ENCODE assay signal across 17 cellular contexts in the genomic region with DNA sequence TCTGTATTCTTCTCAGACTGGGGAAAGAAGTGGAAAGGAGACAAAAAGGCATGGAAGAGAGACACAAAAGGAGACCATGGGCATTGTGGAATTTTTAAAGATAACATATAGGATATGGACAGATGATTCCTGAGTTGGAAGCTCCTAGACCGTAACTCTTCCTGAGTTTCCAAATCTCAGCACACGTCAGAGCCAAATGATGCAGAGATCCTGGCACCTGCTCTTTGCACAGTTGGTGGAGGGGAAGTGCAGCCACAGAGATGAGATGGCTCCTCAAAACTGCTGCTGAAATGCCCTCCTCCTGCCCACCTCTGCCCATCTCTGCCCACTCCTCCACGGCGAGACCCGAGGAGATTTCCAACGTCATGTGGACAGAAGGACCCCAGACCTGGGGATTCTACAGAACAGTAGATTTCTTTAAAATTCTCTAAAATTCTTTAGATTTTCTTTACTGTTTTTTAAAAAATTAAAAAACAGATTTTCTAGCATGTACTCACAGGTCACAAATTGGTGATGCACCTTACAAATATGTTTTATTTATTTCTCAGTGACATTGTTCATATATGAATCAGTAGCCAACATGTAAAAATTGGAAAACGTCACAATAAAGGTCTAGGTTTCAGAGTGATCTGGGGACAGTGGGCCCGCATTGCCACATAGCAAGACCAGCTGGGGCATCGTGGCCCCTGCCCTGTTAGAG. TPM values are rescaled to one million over a fixed set of nuclear protein-coding genes. Genes with fewer than 3 reads are reported as not detected.
A peak's percentile ranks its signal among the peaks of the same experiment; 100 is the strongest.
DNase-seq lines count a peak whose midpoint lies in the region; ATAC-seq, FAIRE-seq and TF ChIP-seq lines count a peak whose summit lies in the region.
"Had no signal": no experiment of that assay in that cellular context is flagged by ENCODE, and none has a peak within 500 bp of the region (broad histone marks: within the 10 kb centered on the region; RNA-seq: fewer than 3 reads in every experiment).

No MANE protein-coding gene starts in this region.

- H2BK5ac ChIP-seq in IMR-90 (ENCODE audit: low read depth, low read length, poor library complexity, severe bottlenecking): peak overlapping the region; percentile 52
- no peak overlapping the region for H2BK5ac ChIP-seq in H9 (ENCODE audit: insufficient read length, low read length)

- H3K27me3 Mint-ChIP-seq in H9 (ENCODE audit: low read depth): peaks cover 35% of the 10 kb centered on the region
- H3K27me3 Mint-ChIP-seq in CD8-positive, alpha-beta T cell (ENCODE audit: low read depth): peaks cover 10% of the 10 kb centered on the region
- H3K27me3 Mint-ChIP-seq in activated T-cell treated with anti-CD3 and anti-CD28 coated beads, Interleukin-2, amount 50 U/mL, for 4 hours (ENCODE audit: low read depth): peaks cover 8% of the 10 kb centered on the region

- intact Hi-C loops in IMR-90 (cut with micrococcal nuclease): no loop called here
- intact Hi-C loops in CD8-positive, alpha-beta T cell (cut with DNase I, micrococcal nuclease): no loop called here

- H3K4ac ChIP-seq in IMR-90 (ENCODE audit: low read depth, low read length) (peak overlapping the region; percentile 86), H9 (ENCODE audit: low read depth, low read length) (no peak overlapping the region)

- no peaks in the 10 kb centered on the region for H3K27me3 ChIP-seq in BLaER1
- no peaks in the 10 kb centered on the region for H3K27me3 ChIP-seq in IMR-90 (ENCODE audit: control insufficient read depth, insufficient read depth, low read length)
- H3K27me3 ChIP-seq in adipocyte (replicated peaks; ENCODE audit: control insufficient read depth, insufficient read depth, low read length): peaks cover 17% of the 10 kb centered on the region
- no peaks in the 10 kb centered on the region; the same call in 1 of the 2 replicates for H3K27me3 ChIP-seq in H9 (ENCODE audit: insufficient read depth, low read length)
- H3K27me3 ChIP-seq in CD8-positive, alpha-beta T cell (ENCODE audit: insufficient read depth, low read length): no peaks in the 10 kb centered on the region

- WGBS in IMR-90 (ENCODE audit: extremely low coverage in 2 of 2, insufficient read length in 1 of 2), 2 experiments: 80% methylated on average over 2 of the region's 9 CpGs; no CpG with 5 or more reads in 1 of the 2 experiments
- WGBS in H9 (ENCODE audit: extremely low coverage, insufficient read length, low lambda C conversion rate): no CpG with 5 or more reads among the region's 9 CpGs

- H3K23me2 ChIP-seq in H9 (ENCODE audit: insufficient read length, low read depth, low read length, poor library complexity, severe bottlenecking): no peaks in the 10 kb centered on the region

- 0 out of 3 replicates have a peak overlapping the region, but pooled peaks have one; percentile 33 for H2BK15ac ChIP-seq in IMR-90 (ENCODE audit: low read depth, low read length)
- H2BK15ac ChIP-seq in H9 (ENCODE audit: low read depth, low read length): no peak overlapping the region

- no peak overlapping the region for H4K8ac ChIP-seq in IMR-90 (ENCODE audit: low read depth in 2 of 2, low read length in 2 of 2)
- H4K8ac ChIP-seq in H9 (replicated peaks; ENCODE audit: insufficient read length, low read depth, low read length): no peak overlapping the region

- POLR2A ChIA-PET in IMR-90 (lab: Charles Lee; ENCODE audit: unreplicated experiment): no interaction called here
- POLR2A ChIA-PET in CD8-positive, alpha-beta T cell (lab: Charles Lee): no interaction called here

- H2AK5ac ChIP-seq in IMR-90 (ENCODE audit: low read depth, low read length) (peak overlapping the region; percentile 50; the same call in 1 of the 2 replicates), H9 (ENCODE audit: insufficient read length, low read length) (no peak overlapping the region)

- TF ChIP-seq RAD21 in IMR-90 (IDR thresholded peaks at IDR 0.05; ENCODE audit: low read length): no peak

- H4K91ac ChIP-seq in IMR-90 (ENCODE audit: insufficient read depth, low read depth, low read length): peak overlapping the region; percentile 59
- no peak overlapping the region for H4K91ac ChIP-seq in H9 (ENCODE audit: insufficient read length, low read depth, low read length)

- H3K27ac ChIP-seq in BLaER1 (peak overlapping the region; percentile 80), IMR-90 (ENCODE audit: insufficient read depth, low read length) (no peak overlapping the region; the same call in 1 of the 2 replicates), H9 (ENCODE audit: insufficient read length, low read depth, low read length) (no peak overlapping the region)
- H3K27ac ChIP-seq in CD8-positive, alpha-beta T cell (ENCODE audit: low read depth, low read length): no peak overlapping the region
- H3K27ac ChIP-seq: KMS-11 had no signal

- no peak overlapping the region for H3K4me3 Mint-ChIP-seq in H9
- H3K4me3 Mint-ChIP-seq in CD8-positive, alpha-beta T cell: no peak overlapping the region
- no peak overlapping the region for H3K4me3 Mint-ChIP-seq in activated T-cell treated with anti-CD3 and anti-CD28 coated beads, Interleukin-2, amount 50 U/mL, for 4 hours
- H3K4me3 Mint-ChIP-seq: CD4-positive, CD25-positive, alpha-beta regulatory T cell; GM23338 had no signal

- no peak overlapping the region for H2BK12ac ChIP-seq in H9 (ENCODE audit: insufficient read length, low read depth, low read length)

- H3K14ac ChIP-seq in IMR-90 (replicated peaks; ENCODE audit: low read depth, low read length): peak overlapping the region; percentile 38
- no peak overlapping the region for H3K14ac ChIP-seq in H9 (ENCODE audit: insufficient read depth, low read length)

- H2AFZ ChIP-seq in IMR-90 (replicated peaks; ENCODE audit: low read length, poor library complexity) (peak overlapping the region; percentile 46), H9 (ENCODE audit: low read length) (no peak overlapping the region)
- H2AFZ ChIP-seq: GM23338 had no signal

- FAIRE-seq in GM12891 (lab: Jason Lieb, UNC): no peak
- FAIRE-seq: A204.1, GM12878, H54 had no signal

- H3T11ph ChIP-seq in H9 (ENCODE audit: low read length): no peak overlapping the region

- in situ Hi-C loops in IMR-90 (cut with MboI; ENCODE audit: low sequenced_read_pairs): loop anchor here (25.0 kb wide), 1 partner anchor 519 kb away; no protein-coding TSS in a partner anchor

- H3K4me1 ChIP-seq in BLaER1: peaks cover 70% of the 10 kb centered on the region
- H3K4me1 ChIP-seq in IMR-90 (ENCODE audit: control insufficient read depth, insufficient read depth, low read length): peaks cover 9% of the 10 kb centered on the region
- H3K4me1 ChIP-seq in adipocyte (ENCODE audit: control insufficient read depth, insufficient read depth, low read length): peaks cover 10% of the 10 kb centered on the region
- peaks cover 4% of the 10 kb centered on the region for H3K4me1 ChIP-seq in H9 (ENCODE audit: insufficient read depth, low read length)
- H3K4me1 ChIP-seq in CD8-positive, alpha-beta T cell (ENCODE audit: insufficient read depth, low read length): no peaks in the 10 kb centered on the region

- H3K36me3 Mint-ChIP-seq in H9 (ENCODE audit: insufficient read depth in 1 of 3, low read depth in 3 of 3): no peaks in the 10 kb centered on the region
- no peaks in the 10 kb centered on the region for H3K36me3 Mint-ChIP-seq in CD8-positive, alpha-beta T cell
- H3K36me3 Mint-ChIP-seq in activated T-cell treated with anti-CD3 and anti-CD28 coated beads, Interleukin-2, amount 50 U/mL, for 4 hours (ENCODE audit: insufficient read depth): no peaks in the 10 kb centered on the region
- H3K36me3 Mint-ChIP-seq: CD4-positive, CD25-positive, alpha-beta regulatory T cell had no signal

- peak overlapping the region in 1 of 3 experiments; percentile 46; a peak in 1 of 7 replicates for H3K27ac Mint-ChIP-seq in H9
- H3K27ac Mint-ChIP-seq in CD8-positive, alpha-beta T cell: no peak overlapping the region
- H3K27ac Mint-ChIP-seq: GM23338 had no signal

- H3K9me3 ChIP-seq in BLaER1 (no peaks in the 10 kb centered on the region), IMR-90 (ENCODE audit: control insufficient read depth, insufficient read depth, low read length) (no peaks in the 10 kb centered on the region), adipocyte (ENCODE audit: control insufficient read depth, low read length) (no peaks in the 10 kb centered on the region), H9 (ENCODE audit: control insufficient read depth, low read depth, low read length) (no peaks in the 10 kb centered on the region)
- H3K9me3 ChIP-seq in CD8-positive, alpha-beta T cell (ENCODE audit: low read length): no peaks in the 10 kb centered on the region
- H3K9me3 ChIP-seq: Caco-2 had no signal

- H3K4me2 ChIP-seq in BLaER1: peak overlapping the region; percentile 84
- H3K4me2 ChIP-seq in IMR-90 (ENCODE audit: low read depth, low read length): no peak overlapping the region
- no peak overlapping the region for H3K4me2 ChIP-seq in H9 (ENCODE audit: insufficient read depth, insufficient read length, low read length)
- H3K4me2 ChIP-seq: GM23338, KMS-11 had no signal

- TF ChIP-seq CTCF in IMR-90 (conservative IDR thresholded peaks at IDR 0.05; ENCODE audit: low read depth, low read length) (no peak), H9 (conservative IDR thresholded peaks at IDR 0.05) (no peak)
- TF ChIP-seq CTCF in CD8-positive, alpha-beta T cell (IDR thresholded peaks at IDR 0.05): no peak

- H3K79me1 ChIP-seq in IMR-90 (ENCODE audit: low read depth in 1 of 2, low read length in 2 of 2) (no peaks in the 10 kb centered on the region), H9 (ENCODE audit: insufficient read depth, low read depth, low read length, poor library complexity, severe bottlenecking) (no peaks in the 10 kb centered on the region)

- H3K23ac ChIP-seq in IMR-90 (ENCODE audit: low read depth, low read length): 0 out of 2 replicates have a peak overlapping the region, but pooled peaks have one; percentile 24
- H3K23ac ChIP-seq in H9 (ENCODE audit: insufficient read length, low read depth, low read length): no peak overlapping the region

- peak; percentile 16 for ATAC-seq in IMR-90 (ENCODE audit: low read depth)
- no peak for ATAC-seq in CD8-positive, alpha-beta T cell
- ATAC-seq in activated T-cell treated with anti-CD3 and anti-CD28 coated beads, Interleukin-2, amount 50 U/mL, for 4 hours: no peak

- H4K20me1 ChIP-seq in BLaER1 (no peaks in the 10 kb centered on the region), IMR-90 (ENCODE audit: insufficient read depth, low read length) (no peaks in the 10 kb centered on the region), H9 (ENCODE audit: control insufficient read depth, insufficient read depth, insufficient read length) (no peaks in the 10 kb centered on the region)

- no TSS peak for BruUV-seq in IMR-90 (replicated peaks; lab: Mats Ljungman, UMichigan)

- H3K4me3 ChIP-seq in BLaER1 (peak overlapping the region; percentile 19; the same call in 1 of the 2 replicates), IMR-90 (ENCODE audit: insufficient read depth, low read depth, low read length) (no peak overlapping the region), adipocyte (ENCODE audit: low read length) (no peak overlapping the region)
- no peak overlapping the region for H3K4me3 ChIP-seq in CD8-positive, alpha-beta T cell (ENCODE audit: low read depth, low read length)
- H3K4me3 ChIP-seq: GM12878, GM23338 had no signal

- H4K5ac ChIP-seq in IMR-90 (ENCODE audit: low read depth, low read length) (no peak overlapping the region), H9 (ENCODE audit: insufficient read length, low read depth, low read length) (no peak overlapping the region)

- DNase-seq in ELR (ENCODE audit: low read depth) (peak; percentile 65), IMR-90 (peak; percentile 59), adipocyte (ENCODE audit: low read depth) (peak; percentile 25), H9 (no peak), GM12891 (ENCODE audit: insufficient read length, low spot score) (no peak)
- no peak for DNase-seq in CD8-positive, alpha-beta T cell
- no peak for DNase-seq in activated T-cell treated with anti-CD3 and anti-CD28 coated beads, Interleukin-2, amount 50 U/mL, for 4 hours

- H3K9me1 ChIP-seq in IMR-90 (ENCODE audit: insufficient read depth, low read length): peaks cover 8% of the 10 kb centered on the region

- CTCF ChIA-PET in IMR-90 (lab: Yijun Ruan, JAX): interaction anchor here (0.6 to 2.1 kb wide), 26 partner anchors 7 to 1350 kb away, joined by 3 to 18 read pairs (median 3); a partner anchor contains a TSS
- CTCF ChIA-PET in CD8-positive, alpha-beta T cell (lab: Charles Lee): interaction anchor here (0.5 to 6.6 kb wide), 26 partner anchors 7 to 1048 kb away, joined by 3 to 114 read pairs (median 4); a partner anchor contains a TSS

- peak overlapping the region; percentile 74 for H2BK120ac ChIP-seq in IMR-90 (ENCODE audit: low read depth, low read length)
- H2BK120ac ChIP-seq in H9 (ENCODE audit: low read depth, low read length, poor library complexity, severe bottlenecking): no peak overlapping the region

- H3K9ac ChIP-seq in BLaER1: peak overlapping the region; percentile 44
- H3K9ac ChIP-seq in IMR-90 (ENCODE audit: low read depth, low read length): no peak overlapping the region
- H3K9ac ChIP-seq in adipocyte (ENCODE audit: low read length): no peak overlapping the region
- no peak overlapping the region for H3K9ac ChIP-seq in H9 (ENCODE audit: extremely low read depth, insufficient read length, low read length)
- H3K9ac ChIP-seq: KMS-11 had no signal

- peak overlapping the region; percentile 78 for H2AK9ac ChIP-seq in IMR-90 (replicated peaks; ENCODE audit: low read depth, low read length, poor library complexity)

- H3K36me3 ChIP-seq in BLaER1 (no peaks in the 10 kb centered on the region), IMR-90 (ENCODE audit: control insufficient read depth, insufficient read depth, low read length) (no peaks in the 10 kb centered on the region), adipocyte (ENCODE audit: control insufficient read depth, insufficient read depth, low read length, severe bottlenecking) (no peaks in the 10 kb centered on the region)
- no peaks in the 10 kb centered on the region for H3K36me3 ChIP-seq in CD8-positive, alpha-beta T cell (ENCODE audit: insufficient read depth, low read length)

- H3K9me3 Mint-ChIP-seq in H9: no peaks in the 10 kb centered on the region
- H3K9me3 Mint-ChIP-seq in CD8-positive, alpha-beta T cell: no peaks in the 10 kb centered on the region
- no peaks in the 10 kb centered on the region for H3K9me3 Mint-ChIP-seq in activated T-cell treated with anti-CD3 and anti-CD28 coated beads, Interleukin-2, amount 50 U/mL, for 4 hours
- H3K9me3 Mint-ChIP-seq: CD4-positive, CD25-positive, alpha-beta regulatory T cell; GM23338 had no signal

- H3K79me2 ChIP-seq in H9 (ENCODE audit: insufficient read depth, low read length): no peaks in the 10 kb centered on the region

- TF ChIP-seq POLR2A in IMR-90 (IDR thresholded peaks at IDR 0.05; ENCODE audit: low read depth, low read length) (no peak), GM12891 (IDR thresholded peaks at IDR 0.05; ENCODE audit: low read depth, low read length) (no peak)

- dilution Hi-C loops in IMR-90 (cut with HindIII; ENCODE audit: low sequenced_read_pairs, unreplicated experiment): no loop called here

- H2BK20ac ChIP-seq in IMR-90 (ENCODE audit: low read depth, low read length) (peak overlapping the region; percentile 52; the same call in 1 of the 2 replicates), H9 (ENCODE audit: low read depth, low read length, poor library complexity, severe bottlenecking) (no peak overlapping the region)

- no peak overlapping the region for H3K18ac ChIP-seq in IMR-90 (ENCODE audit: low read depth, low read length)
- no peak overlapping the region for H3K18ac ChIP-seq in H9 (ENCODE audit: insufficient read length, low read depth, low read length)

- peaks cover 26% of the 10 kb centered on the region in 2 experiments for H3K4me1 Mint-ChIP-seq in H9
- H3K4me1 Mint-ChIP-seq in CD8-positive, alpha-beta T cell (ENCODE audit: low read depth): no peaks in the 10 kb centered on the region
- H3K4me1 Mint-ChIP-seq in activated T-cell treated with anti-CD3 and anti-CD28 coated beads, Interleukin-2, amount 50 U/mL, for 4 hours (ENCODE audit: low read depth): peaks cover 4% of the 10 kb centered on the region

- H3K56ac ChIP-seq in IMR-90 (ENCODE audit: extremely low read depth, insufficient read depth, low read length) (no peak overlapping the region), H9 (ENCODE audit: insufficient read length, low read depth, low read length) (no peak overlapping the region)

RNA-seq across cellular contexts. Expression of a gene that starts 8.1 kb away (rescaled TPM):
- total RNA-seq in IMR-90 (2012; rRNA removed) (not detected in 2 replicates), H9 (2021) (not detected in 2 replicates)
- 0.07 TPM in 2 replicates for polyA plus RNA-seq in IMR-90 (2012; rRNA removed)
- polyA plus RNA-seq in IMR-90 (2012; cell fraction: cytosol; rRNA removed): 0.10 TPM in 1 of 2 replicates, not detected in the other
- 0.11 and 0.21 TPM in 2 replicates for polyA plus RNA-seq in IMR-90 (2012; cell fraction: nucleus; rRNA removed; ENCODE audit: low replicate concordance)
- not detected for total RNA-seq in CD8-positive, alpha-beta T cell
- not detected for polyA plus RNA-seq in GM12891 (2012; ENCODE audit: low read depth, missing spikeins)
- under 1 TPM in 1 of 3 donors, not detected in 2; 0.08 TPM for total RNA-seq in activated T-cell treated with anti-CD3 and anti-CD28 coated beads, Interleukin-2, amount 50 U/mL, for 4 hours
- total RNA-seq: Caco-2; CD4-positive, CD25-positive, alpha-beta regulatory T cell; GM12878; HT-29; LHCN-M2 had no signal
- polyA plus RNA-seq: CD4-positive, CD25-positive, alpha-beta regulatory T cell; GM12878 had no signal

RNA-seq across cellular contexts. Expression of a gene that starts 26.5 kb away (rescaled TPM):
- total RNA-seq in IMR-90 (2012; rRNA removed) (2.5 and 3.3 TPM in 2 replicates), H9 (2021) (0.04 and 0.07 TPM in 2 replicates)
- polyA plus RNA-seq in IMR-90 (2012; rRNA removed): 9.0 and 9.7 TPM in 2 replicates
- 3.9 and 6.9 TPM in 2 replicates for polyA plus RNA-seq in IMR-90 (2012; cell fraction: cytosol; rRNA removed)
- polyA plus RNA-seq in IMR-90 (2012; cell fraction: nucleus; rRNA removed; ENCODE audit: low replicate concordance): 4.2 TPM in 2 replicates
- total RNA-seq in CD8-positive, alpha-beta T cell: not detected
- not detected for polyA plus RNA-seq in GM12891 (2012; ENCODE audit: low read depth, missing spikeins)
- not detected for total RNA-seq in activated T-cell treated with anti-CD3 and anti-CD28 coated beads, Interleukin-2, amount 50 U/mL, for 4 hours
- total RNA-seq: CD4-positive, CD25-positive, alpha-beta regulatory T cell; GM12878; HT-29 had no signal
- polyA plus RNA-seq: CD4-positive, CD25-positive, alpha-beta regulatory T cell; GM12878 had no signal

RNA-seq across cellular contexts. Expression of a gene that starts 56.1 kb away (rescaled TPM):
- total RNA-seq in IMR-90 (2012; rRNA removed) (under 0.01 TPM in 2 replicates), H9 (2021) (not detected in 2 replicates)
- polyA plus RNA-seq in IMR-90 (2012; rRNA removed): 0.12 and 0.16 TPM in 2 replicates
- polyA plus RNA-seq in IMR-90 (2012; cell fraction: cytosol; rRNA removed): 0.01 and 0.09 TPM in 2 replicates
- 0.34 and 0.40 TPM in 2 replicates for polyA plus RNA-seq in IMR-90 (2012; cell fraction: nucleus; rRNA removed; ENCODE audit: low replicate concordance)
- total RNA-seq in CD8-positive, alpha-beta T cell: 1 to 10 TPM; 2.5 to 2.8 TPM
- not detected for polyA plus RNA-seq in GM12891 (2012; ENCODE audit: low read depth, missing spikeins)
- total RNA-seq in activated T-cell treated with anti-CD3 and anti-CD28 coated beads, Interleukin-2, amount 50 U/mL, for 4 hours: under 1 TPM; 0.08 to 0.23 (median 0.18) TPM
- total RNA-seq: GM12878, HT-29 had no signal
- polyA plus RNA-seq: GM12878 had no signal

Comparison
In these comparisons a context has a peak if more than half of its experiments do, and no peak if none do; other contexts are left out.
1. DNase-seq: peak in ELR (single experiment), IMR-90 (single experiment) and adipocyte (single experiment); none in H9 (single experiment), CD8-positive, alpha-beta T cell (0 of 7), GM12891 (single experiment) and activated T-cell treated with anti-CD3 and anti-CD28 coated beads, Interleukin-2, amount 50 U/mL, for 4 hours (single experiment).